ENCODE assay signal across 28 cellular contexts in genomic region chr17:57363998-57364645, GRCh38.
DNase-seq lines count a peak whose midpoint lies in the region; ATAC-seq and TF ChIP-seq lines count a peak whose summit lies in the region.
"Had no signal": no experiment of that assay in that cellular context is flagged by ENCODE, and none has a peak within 500 bp of the region (broad histone marks: within the 10 kb centered on the region; RNA-seq: fewer than 3 reads in every experiment).

No MANE protein-coding gene starts in this region.

- peak overlapping the region; percentile 39 for H3K4me2 ChIP-seq in Karpas-422 (ENCODE audit: low read depth, low read length, poor library complexity, severe bottlenecking)
- H3K4me2 ChIP-seq: smooth muscle cell had no signal

- peak overlapping the region; percentile 74 to 90 (median 78) for H3K27ac Mint-ChIP-seq in nephron
- H3K27ac Mint-ChIP-seq: activated naive CD8-positive, alpha-beta T cell; activated T-helper 1 cell treated with anti-CD3 and anti-CD28 coated beads, Interleukin-12 subunit alpha, Interleukin-12 subunit beta, Interleukin-2, Interleukin-4 antibody, amounts not matched to agents 30 ng/mL and 10 ng/mL and 1 ng/mL, durations not matched to agents 14 hours and 24 hours and 36 hours; T-helper 2 cell treated with Interferon-gamma antibody and Interleukin-4, amounts not matched to agents 5 μg/mL and 100 μg/mL, for 36 hours had no signal

- H3K4me1 ChIP-seq in Karpas-422 (ENCODE audit: low read length) (peaks cover 92% of the 10 kb centered on the region), BE2C (peaks cover 16% of the 10 kb centered on the region)
- H3K4me1 ChIP-seq: SJCRH30 had no signal

- DNase-seq in NCI-H1417 (lab: John Stamatoyannopoulos, UW) (peak in 2 of 3 experiments; percentile 75 to 87), NCI-H1417 treated with DMSO at 0.1 percent for 48 hours (lab: John Stamatoyannopoulos, UW) (no peak), Karpas-422 (no peak), BE2C (no peak), cerebellar nuclear complex (lab: John Stamatoyannopoulos, UW) (no peak), NCI-H2029 treated with DMSO at 0.1 percent for 48 hours (lab: John Stamatoyannopoulos, UW) (no peak)
- DNase-seq: 8988T; activated CD4-positive, alpha-beta T cell treated with anti-CD3 and anti-CD28 coated beads for 1 hour; activated CD8-positive, alpha-beta memory T cell treated with anti-CD3 and anti-CD28 coated beads for 24 hours; GF-D8; kidney glomerular epithelial cell; mesendoderm; MM.1S; NCI-H1930; NCI-H748 treated with DMSO at 0.1 percent for 48 hours; SJCRH30; stimulated activated CD4-positive, alpha-beta T cell treated with anti-CD3 and anti-CD28 coated beads, Interleukin-4, amount 100 ng/mL, for 4 hours; upper lobe of left lung had no signal

- peak overlapping the region; percentile 86 for H3K27ac ChIP-seq in Karpas-422 (ENCODE audit: low read length)
- H3K27ac ChIP-seq: SJCRH30, upper lobe of left lung had no signal

- H3K27me3 Mint-ChIP-seq in nephron (ENCODE audit: low read depth), result peaks cover 5% of the 10 kb centered on the region
- H3K27me3 Mint-ChIP-seq: activated naive CD8-positive, alpha-beta T cell; natural killer cell treated with Interleukin-12 subunit alpha and Interleukin-12 subunit beta and Interleukin-15 and Interleukin-18, amount 100 ng/mL, for 72 hours had no signal

- H3K9me2 ChIP-seq in Karpas-422 (replicated peaks; ENCODE audit: insufficient read depth, low read length), result no peaks in the 10 kb centered on the region

- no peak overlapping the region for H2AFZ ChIP-seq in Karpas-422 (ENCODE audit: low read length)

- peaks cover 100% of the 10 kb centered on the region for H3K79me2 ChIP-seq in Karpas-422 (ENCODE audit: low read length)

- H3K36me3 Mint-ChIP-seq in nephron (ENCODE audit: low read depth), result peaks cover 4% of the 10 kb centered on the region
- H3K36me3 Mint-ChIP-seq: natural killer cell treated with Interleukin-12 subunit alpha and Interleukin-12 subunit beta and Interleukin-15 and Interleukin-18, amount 100 ng/mL, for 72 hours had no signal

- no peak for TF ChIP-seq CTCF in nephron (IDR thresholded peaks at IDR 0.05; ENCODE audit: unreplicated experiment in 3 of 3)
- no peak for TF ChIP-seq CTCF in BE2C (IDR thresholded peaks at IDR 0.05; ENCODE audit: low read depth, low read length)

- H3K4me3 ChIP-seq in Karpas-422 (ENCODE audit: low read length) (no peak overlapping the region), BE2C (ENCODE audit: low read depth, low read length) (no peak overlapping the region)
- H3K4me3 ChIP-seq: GM12878, prostate gland, SJCRH30, smooth muscle cell, upper lobe of left lung had no signal

- H3K9me3 ChIP-seq in Karpas-422 (ENCODE audit: low read length) (no peaks in the 10 kb centered on the region), BE2C (no peaks in the 10 kb centered on the region)
- H3K9me3 ChIP-seq: prostate gland, SJCRH30, upper lobe of left lung had no signal

- no peaks in the 10 kb centered on the region for H4K20me1 ChIP-seq in Karpas-422 (ENCODE audit: insufficient read depth, low read depth, low read length)

- H3K4me3 Mint-ChIP-seq in nephron, result no peak overlapping the region
- H3K4me3 Mint-ChIP-seq: activated naive CD8-positive, alpha-beta T cell; activated T-helper 1 cell treated with anti-CD3 and anti-CD28 coated beads, Interleukin-12 subunit alpha, Interleukin-12 subunit beta, Interleukin-2, Interleukin-4 antibody, amounts not matched to agents 30 ng/mL and 10 ng/mL and 1 ng/mL, durations not matched to agents 14 hours and 24 hours and 36 hours; natural killer cell treated with Interleukin-12 subunit alpha and Interleukin-12 subunit beta and Interleukin-15 and Interleukin-18, amount 100 ng/mL, for 72 hours; T-helper 2 cell treated with Interferon-gamma antibody and Interleukin-4, amounts not matched to agents 5 μg/mL and 100 μg/mL, for 36 hours had no signal

- H3K9me3 Mint-ChIP-seq in nephron, result no peaks in the 10 kb centered on the region
- H3K9me3 Mint-ChIP-seq: activated T-helper 1 cell treated with anti-CD3 and anti-CD28 coated beads, Interleukin-12 subunit alpha, Interleukin-12 subunit beta, Interleukin-2, Interleukin-4 antibody, amounts not matched to agents 30 ng/mL and 10 ng/mL and 1 ng/mL, durations not matched to agents 14 hours and 24 hours and 36 hours; natural killer cell treated with Interleukin-12 subunit alpha and Interleukin-12 subunit beta and Interleukin-15 and Interleukin-18, amount 100 ng/mL, for 72 hours; T-helper 2 cell treated with Interferon-gamma antibody and Interleukin-4, amounts not matched to agents 5 μg/mL and 100 μg/mL, for 36 hours had no signal

- H3K9ac ChIP-seq in Karpas-422 (ENCODE audit: low read length), result peak overlapping the region; percentile 50

- ATAC-seq in SK-N-SH treated with all-trans-retinoic acid at 6 μM for 48 hours, result no peak
- ATAC-seq: GM12878; natural killer cell treated with Interleukin-12 subunit alpha and Interleukin-12 subunit beta and Interleukin-15 and Interleukin-18, amount 100 ng/mL, for 72 hours; Panc1 had no signal

- H3K27me3 ChIP-seq in Karpas-422 (ENCODE audit: low read length), result no peaks in the 10 kb centered on the region
- no peaks in the 10 kb centered on the region for H3K27me3 ChIP-seq in BE2C
- H3K27me3 ChIP-seq: SJCRH30, upper lobe of left lung had no signal

- H3K4me1 Mint-ChIP-seq in nephron, result peaks cover 34% of the 10 kb centered on the region

- H3K36me3 ChIP-seq in Karpas-422 (ENCODE audit: insufficient read depth, low read length) (peaks cover 2% of the 10 kb centered on the region; the same call in 1 of the 2 replicates), BE2C (no peaks in the 10 kb centered on the region; the same call in 1 of the 2 replicates)
- H3K36me3 ChIP-seq: prostate gland, SJCRH30, upper lobe of left lung had no signal

TF ChIP-seq in SK-N-SH treated with all-trans-retinoic acid at 6 μM for 48 hours, 23 proteins besides CTCF, POLR2A, EP300 and RAD21 (continues in another document):
- TF ChIP-seq TCF4 (CRISPR knock-in tag; IDR thresholded peaks at IDR 0.05; ENCODE audit: borderline replicate concordance) (peak; percentile 61; the same call in 1 of the 2 replicates), CREB5 (CRISPR knock-in tag; IDR thresholded peaks at IDR 0.05; ENCODE audit: low read depth) (no peak), ZNF70 (CRISPR knock-in tag; IDR thresholded peaks at IDR 0.05) (0 out of 2 replicates have a peak, but pooled peaks have one; percentile 23), ZFP3 (CRISPR knock-in tag; IDR thresholded peaks at IDR 0.05) (no peak), PATZ1 (CRISPR knock-in tag; IDR thresholded peaks at IDR 0.05; ENCODE audit: borderline replicate concordance) (no peak), CSRNP3 (CRISPR knock-in tag; IDR thresholded peaks at IDR 0.05) (no peak)

Comparison
In these comparisons a context has a peak if more than half of its experiments do, and no peak if none do; other contexts are left out.
1. DNase-seq: peak in NCI-H1417 (2 of 3); none in NCI-H1417 treated with DMSO at 0.1 percent for 48 hours (single experiment), Karpas-422 (single experiment), BE2C (single experiment), cerebellar nuclear complex (0 of 2) and NCI-H2029 treated with DMSO at 0.1 percent for 48 hours (single experiment).